In the genomic region with DNA sequence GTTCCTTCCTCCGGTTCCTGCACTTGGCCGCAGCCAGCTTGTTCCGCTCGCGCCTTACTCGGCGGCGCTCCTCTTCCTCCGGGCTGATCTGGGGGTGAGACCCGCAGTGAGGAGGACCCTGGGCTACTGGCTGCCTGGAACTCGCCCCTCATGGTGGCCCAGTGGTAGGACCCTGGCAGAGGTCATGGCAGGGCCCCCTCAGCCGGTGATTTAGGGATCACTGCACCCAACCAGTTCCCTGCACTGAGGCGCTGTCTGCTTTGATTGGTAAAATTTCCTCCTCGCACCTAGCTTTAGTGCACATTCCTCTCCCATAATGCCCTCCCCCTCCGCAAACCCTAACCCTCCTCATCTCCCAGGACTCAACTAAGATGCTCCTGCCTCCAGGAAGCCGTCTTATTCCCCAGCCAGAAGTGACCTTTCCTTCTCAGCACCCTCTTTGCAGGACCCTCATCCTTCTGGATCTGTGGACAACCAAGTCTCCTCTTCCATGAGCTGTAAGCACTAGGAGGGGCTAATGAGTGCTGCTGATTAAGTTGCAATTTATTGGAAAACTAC, we compare ENCODE assay signal across 1 cellular context.
TF ChIP-seq lines count a peak whose summit lies in the region.

No MANE protein-coding gene starts in this region.

TF ChIP-seq in liver, 16 proteins besides CTCF, POLR2A, EP300 and RAD21 (continued from another document):
- TF ChIP-seq, protein P1, sequence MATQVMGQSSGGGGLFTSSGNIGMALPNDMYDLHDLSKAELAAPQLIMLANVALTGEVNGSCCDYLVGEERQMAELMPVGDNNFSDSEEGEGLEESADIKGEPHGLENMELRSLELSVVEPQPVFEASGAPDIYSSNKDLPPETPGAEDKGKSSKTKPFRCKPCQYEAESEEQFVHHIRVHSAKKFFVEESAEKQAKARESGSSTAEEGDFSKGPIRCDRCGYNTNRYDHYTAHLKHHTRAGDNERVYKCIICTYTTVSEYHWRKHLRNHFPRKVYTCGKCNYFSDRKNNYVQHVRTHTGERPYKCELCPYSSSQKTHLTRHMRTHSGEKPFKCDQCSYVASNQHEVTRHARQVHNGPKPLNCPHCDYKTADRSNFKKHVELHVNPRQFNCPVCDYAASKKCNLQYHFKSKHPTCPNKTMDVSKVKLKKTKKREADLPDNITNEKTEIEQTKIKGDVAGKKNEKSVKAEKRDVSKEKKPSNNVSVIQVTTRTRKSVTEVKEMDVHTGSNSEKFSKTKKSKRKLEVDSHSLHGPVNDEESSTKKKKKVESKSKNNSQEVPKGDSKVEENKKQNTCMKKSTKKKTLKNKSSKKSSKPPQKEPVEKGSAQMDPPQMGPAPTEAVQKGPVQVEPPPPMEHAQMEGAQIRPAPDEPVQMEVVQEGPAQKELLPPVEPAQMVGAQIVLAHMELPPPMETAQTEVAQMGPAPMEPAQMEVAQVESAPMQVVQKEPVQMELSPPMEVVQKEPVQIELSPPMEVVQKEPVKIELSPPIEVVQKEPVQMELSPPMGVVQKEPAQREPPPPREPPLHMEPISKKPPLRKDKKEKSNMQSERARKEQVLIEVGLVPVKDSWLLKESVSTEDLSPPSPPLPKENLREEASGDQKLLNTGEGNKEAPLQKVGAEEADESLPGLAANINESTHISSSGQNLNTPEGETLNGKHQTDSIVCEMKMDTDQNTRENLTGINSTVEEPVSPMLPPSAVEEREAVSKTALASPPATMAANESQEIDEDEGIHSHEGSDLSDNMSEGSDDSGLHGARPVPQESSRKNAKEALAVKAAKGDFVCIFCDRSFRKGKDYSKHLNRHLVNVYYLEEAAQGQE (IDR thresholded peaks at IDR 0.05) = no peak
- TF ChIP-seq SP1 (IDR thresholded peaks at IDR 0.05) (no peak), JUND (IDR thresholded peaks at IDR 0.05) (no peak), TAF1 (conservative IDR thresholded peaks at IDR 0.05) (no peak), FOXA1 (IDR thresholded peaks at IDR 0.05) (no peak), YY1 (IDR thresholded peaks at IDR 0.05) (no peak)
- TF ChIP-seq, protein P2, sequence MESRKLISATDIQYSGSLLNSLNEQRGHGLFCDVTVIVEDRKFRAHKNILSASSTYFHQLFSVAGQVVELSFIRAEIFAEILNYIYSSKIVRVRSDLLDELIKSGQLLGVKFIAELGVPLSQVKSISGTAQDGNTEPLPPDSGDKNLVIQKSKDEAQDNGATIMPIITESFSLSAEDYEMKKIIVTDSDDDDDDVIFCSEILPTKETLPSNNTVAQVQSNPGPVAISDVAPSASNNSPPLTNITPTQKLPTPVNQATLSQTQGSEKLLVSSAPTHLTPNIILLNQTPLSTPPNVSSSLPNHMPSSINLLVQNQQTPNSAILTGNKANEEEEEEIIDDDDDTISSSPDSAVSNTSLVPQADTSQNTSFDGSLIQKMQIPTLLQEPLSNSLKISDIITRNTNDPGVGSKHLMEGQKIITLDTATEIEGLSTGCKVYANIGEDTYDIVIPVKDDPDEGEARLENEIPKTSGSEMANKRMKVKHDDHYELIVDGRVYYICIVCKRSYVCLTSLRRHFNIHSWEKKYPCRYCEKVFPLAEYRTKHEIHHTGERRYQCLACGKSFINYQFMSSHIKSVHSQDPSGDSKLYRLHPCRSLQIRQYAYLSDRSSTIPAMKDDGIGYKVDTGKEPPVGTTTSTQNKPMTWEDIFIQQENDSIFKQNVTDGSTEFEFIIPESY (IDR thresholded peaks at IDR 0.05) = no peak
- TF ChIP-seq, protein P3, sequence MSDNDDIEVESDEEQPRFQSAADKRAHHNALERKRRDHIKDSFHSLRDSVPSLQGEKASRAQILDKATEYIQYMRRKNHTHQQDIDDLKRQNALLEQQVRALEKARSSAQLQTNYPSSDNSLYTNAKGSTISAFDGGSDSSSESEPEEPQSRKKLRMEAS (IDR thresholded peaks at IDR 0.05) = no peak
